In genomic region chr22:17578129-17578754, GRCh38 we compare ENCODE assay signal across 11 cellular contexts. TPM values are rescaled to one million over a fixed set of nuclear protein-coding genes. Genes with fewer than 3 reads are reported as not detected.
DNase-seq lines count a peak whose midpoint lies in the region; ATAC-seq and TF ChIP-seq lines count a peak whose summit lies in the region.
"Had no signal": no experiment of that assay in that cellular context is flagged by ENCODE, and none has a peak within 500 bp of the region (broad histone marks: within the 10 kb centered on the region; RNA-seq: fewer than 3 reads in every experiment).

No MANE protein-coding gene starts in this region.

- H3K9me3 ChIP-seq in heart left ventricle: no peaks in the 10 kb centered on the region

- H3K36me3 ChIP-seq in heart left ventricle: no peaks in the 10 kb centered on the region

- peak; percentile 43 to 73 (median 58) for ATAC-seq in heart left ventricle
- no peak for ATAC-seq in HG02884 (IDR thresholded peaks at IDR 0.05; ENCODE audit: unreplicated experiment)
- no peak for ATAC-seq in GM18909 (IDR thresholded peaks at IDR 0.05; ENCODE audit: poor library complexity, unreplicated experiment)
- ATAC-seq: CD8-positive, alpha-beta T cell had no signal

- H3K27me3 ChIP-seq in heart left ventricle: no peaks in the 10 kb centered on the region

- peaks cover 0 to 19% (median 1%) of the 10 kb centered on the region in 12 donors for H3K4me1 ChIP-seq in heart left ventricle

- peak overlapping the region; percentile 66 for H3K27ac ChIP-seq in angular gyrus (ENCODE audit: low read depth, low read length)
- H3K27ac ChIP-seq in heart left ventricle: peak overlapping the region in 10 of 12 donors; percentile 6 to 87 (median 64)

- 50 to 60% (median 55%) methylated on average over 11 of the region's 11 CpGs for WGBS in heart left ventricle, 4 donors

- no peak for TF ChIP-seq CTCF in heart left ventricle (IDR thresholded peaks at IDR 0.05)

- no peak overlapping the region for H3K4me3 ChIP-seq in heart left ventricle

- TF ChIP-seq POLR2A in heart left ventricle (IDR thresholded peaks at IDR 0.05): no peak

- DNase-seq in GM04503 (ENCODE audit: low read depth) (peak; percentile 40), heart left ventricle (peak in 4 of 5 donors; percentile 29 to 84 (median 54)), pons (ENCODE audit: low spot score) (peak; percentile 89), NCI-H2107 treated with DMSO at 0.1 percent for 48 hours (lab: John Stamatoyannopoulos, UW; ENCODE audit: unreplicated experiment) (no peak), GM19240 (ENCODE audit: insufficient read length, low spot score) (no peak)
- DNase-seq: CD8-positive, alpha-beta T cell; NCI-H1092 had no signal

- intact Hi-C loops in heart left ventricle (cut with DNase I): no loop called here

RNA-seq across cellular contexts. Expression of gene SLC25A18, which starts 14.9 kb away (rescaled TPM):
- total RNA-seq in heart left ventricle: 10 to 100 TPM in 1 of 9 donors, 1 to 10 TPM in 4, under 1 TPM in 4; 0.27 to 10.2 (median 1.7) TPM
- 1 to 10 TPM; 2.4 to 2.6 TPM for polyA plus RNA-seq in heart left ventricle
- total RNA-seq: CD8-positive, alpha-beta T cell; urinary bladder had no signal

RNA-seq across cellular contexts. Expression of gene ATP6V1E1, which starts 50.3 kb away (rescaled TPM):
- total RNA-seq in heart left ventricle: 100 to 1,000 TPM; 188 to 293 (median 222) TPM
- polyA plus RNA-seq in heart left ventricle: 100 to 1,000 TPM; 126 to 333 TPM

Comparison
In these comparisons a context has a peak if more than half of its experiments do, and no peak if none do; other contexts are left out.
1. DNase-seq: peak in GM04503 (single experiment), heart left ventricle (4 of 5) and pons (single experiment); none in NCI-H2107 treated with DMSO at 0.1 percent for 48 hours (single experiment) and GM19240 (single experiment).
2. ATAC-seq: peak in heart left ventricle (4 of 4); none in HG02884 (single experiment) and GM18909 (single experiment).